ENCODE assay signal across 8 cellular contexts in the genomic region with DNA sequence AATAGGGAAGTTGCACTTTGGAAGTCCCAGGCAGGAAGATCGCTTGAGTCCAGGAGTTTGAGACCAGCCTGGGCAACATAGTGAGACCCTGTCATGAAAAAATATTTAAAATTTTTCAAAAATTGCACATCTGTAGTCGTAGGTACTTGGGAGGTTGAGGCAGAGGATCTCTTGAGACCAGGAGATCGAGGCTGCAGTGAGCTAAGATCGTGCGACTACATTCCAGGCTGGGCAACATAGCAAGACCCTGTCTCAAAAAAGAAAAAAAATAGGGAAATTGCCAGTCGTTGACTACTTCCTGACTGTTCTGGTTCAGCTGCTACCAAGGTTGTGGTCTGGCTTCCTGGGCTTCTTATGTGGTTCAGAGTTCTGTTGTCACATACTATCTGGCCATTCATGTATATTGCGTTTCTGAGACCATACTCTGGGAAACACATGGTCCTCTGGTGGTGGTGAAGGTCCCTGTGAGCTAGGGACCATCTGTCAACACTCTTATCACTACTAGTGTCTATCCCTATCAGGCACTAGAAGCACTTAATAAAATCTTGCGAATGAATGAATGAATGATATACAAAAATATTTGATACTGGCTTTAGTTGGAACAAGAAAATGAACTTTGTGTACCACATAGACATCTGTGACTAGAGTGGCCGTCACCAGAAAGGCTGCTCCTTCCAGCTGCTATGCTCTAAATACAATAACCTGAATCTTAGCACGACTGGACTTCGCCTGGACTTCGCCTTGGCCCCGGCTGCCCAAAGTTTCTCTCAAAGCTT. TPM values are rescaled to one million over a fixed set of nuclear protein-coding genes. Genes with fewer than 3 reads are reported as not detected.
DNase-seq lines count a peak whose midpoint lies in the region; ATAC-seq, FAIRE-seq and TF ChIP-seq lines count a peak whose summit lies in the region.

No MANE protein-coding gene starts in this region.

- H3K4me3 Mint-ChIP-seq in stimulated activated naive CD8-positive, alpha-beta T cell treated with anti-CD3 and anti-CD28 coated beads, Interleukin-15, Interleukin-2, amounts not matched to agents 100 ng/mL and 50 ng/mL, for 24 hours = peak overlapping the region; percentile 91
- H3K4me3 Mint-ChIP-seq in astrocyte (ENCODE audit: unreplicated experiment) = peak overlapping the region; percentile 92

- H3K4me3 ChIP-seq in astrocyte (ENCODE audit: insufficient read depth, low read depth, low read length) = peak overlapping the region; percentile 65
- H3K4me3 ChIP-seq in tibial nerve = peak overlapping the region; percentile 43 to 82 (median 50)

- TF ChIP-seq EP300 in tibial nerve (IDR thresholded peaks at IDR 0.05) = no peak

- intact Hi-C loops in left colon (cut with DNase I, micrococcal nuclease) = no loop called here

- peaks cover 22% of the 10 kb centered on the region for H3K27me3 Mint-ChIP-seq in stimulated activated naive CD8-positive, alpha-beta T cell treated with anti-CD3 and anti-CD28 coated beads, Interleukin-15, Interleukin-2, amounts not matched to agents 100 ng/mL and 50 ng/mL, for 24 hours
- peaks cover 9% of the 10 kb centered on the region for H3K27me3 Mint-ChIP-seq in astrocyte (ENCODE audit: low read depth, unreplicated experiment)

- H3K9ac ChIP-seq in astrocyte (ENCODE audit: low read length) = peak overlapping the region; percentile 79

- H3K4me1 ChIP-seq in astrocyte (ENCODE audit: insufficient read depth, low read length) (peaks cover 3% of the 10 kb centered on the region), tibial nerve (peaks cover 0 to 14% (median 3%) of the 10 kb centered on the region in 4 donors)

- TF ChIP-seq CTCF in astrocyte (IDR thresholded peaks at IDR 0.05; ENCODE audit: insufficient read depth, low read depth, low read length) (no peak), tibial nerve (IDR thresholded peaks at IDR 0.05) (no peak)

- H3K27ac Mint-ChIP-seq in stimulated activated naive CD8-positive, alpha-beta T cell treated with anti-CD3 and anti-CD28 coated beads, Interleukin-15, Interleukin-2, amounts not matched to agents 100 ng/mL and 50 ng/mL, for 24 hours = no peak overlapping the region
- peak overlapping the region; percentile 72 for H3K27ac Mint-ChIP-seq in astrocyte (ENCODE audit: unreplicated experiment)

- H3K27ac ChIP-seq in astrocyte (ENCODE audit: low read depth, low read length) (no peak overlapping the region), tibial nerve (peak overlapping the region in 2 of 4 donors; percentile 4 to 62)

- FAIRE-seq in astrocyte (lab: Jason Lieb, UNC) (no peak), GM12892 (lab: Jason Lieb, UNC) (no peak)

- peak overlapping the region; percentile 91 for H3K4me2 ChIP-seq in astrocyte (ENCODE audit: low read length)

- no peaks in the 10 kb centered on the region for H3K9me3 ChIP-seq in astrocyte (ENCODE audit: insufficient read depth, low read depth, low read length)
- H3K9me3 ChIP-seq in tibial nerve = no peaks in the 10 kb centered on the region

- DNase-seq in stimulated activated naive CD8-positive, alpha-beta T cell treated with anti-CD3 and anti-CD28 coated beads, Interleukin-15, Interleukin-2, amounts not matched to agents 100 U/mL and 50 U/mL, for 24 hours = no peak
- no peak for DNase-seq in astrocyte (ENCODE audit: low read depth)
- DNase-seq in left colon = no peak
- no peak for DNase-seq in tibial nerve (ENCODE audit: low spot score in 2 of 2)
- DNase-seq in GM12892 (ENCODE audit: insufficient read length) = no peak
- no peak for DNase-seq in stimulated activated CD4-positive, alpha-beta T cell treated with anti-CD3 and anti-CD28 coated beads, Interleukin-4, amount 100 ng/mL, for 1 hour
- no peak for DNase-seq in effector CD8-positive, alpha-beta T cell (lab: John Stamatoyannopoulos, UW)

- peaks cover 4% of the 10 kb centered on the region for H3K79me2 ChIP-seq in astrocyte (ENCODE audit: insufficient read depth, low read length)

- peaks cover 9% of the 10 kb centered on the region for H3K4me1 Mint-ChIP-seq in stimulated activated naive CD8-positive, alpha-beta T cell treated with anti-CD3 and anti-CD28 coated beads, Interleukin-15, Interleukin-2, amounts not matched to agents 100 ng/mL and 50 ng/mL, for 24 hours (ENCODE audit: low read depth)
- peaks cover 11% of the 10 kb centered on the region for H3K4me1 Mint-ChIP-seq in astrocyte (ENCODE audit: low read depth, unreplicated experiment)

- ATAC-seq in stimulated activated naive CD8-positive, alpha-beta T cell treated with anti-CD3 and anti-CD28 coated beads, Interleukin-15, Interleukin-2, amounts not matched to agents 100 U/mL and 50 U/mL, for 24 hours = no peak
- ATAC-seq in left colon = peak; percentile 29

- H2AFZ ChIP-seq in astrocyte (ENCODE audit: low read depth, low read length) = peak overlapping the region; percentile 90

- H3K36me3 ChIP-seq in astrocyte (ENCODE audit: insufficient read depth, low read length) (no peaks in the 10 kb centered on the region), tibial nerve (no peaks in the 10 kb centered on the region)

- H3K27me3 ChIP-seq in astrocyte (ENCODE audit: insufficient read depth, low read length) (no peaks in the 10 kb centered on the region), tibial nerve (no peaks in the 10 kb centered on the region)

- H3K36me3 Mint-ChIP-seq in stimulated activated naive CD8-positive, alpha-beta T cell treated with anti-CD3 and anti-CD28 coated beads, Interleukin-15, Interleukin-2, amounts not matched to agents 100 ng/mL and 50 ng/mL, for 24 hours (ENCODE audit: low read depth) = peaks cover 4% of the 10 kb centered on the region
- H3K36me3 Mint-ChIP-seq in astrocyte (ENCODE audit: low read depth, unreplicated experiment) = no peaks in the 10 kb centered on the region

- no peaks in the 10 kb centered on the region for H4K20me1 ChIP-seq in astrocyte (ENCODE audit: insufficient read depth, low read length)

- no peaks in the 10 kb centered on the region for H3K9me3 Mint-ChIP-seq in stimulated activated naive CD8-positive, alpha-beta T cell treated with anti-CD3 and anti-CD28 coated beads, Interleukin-15, Interleukin-2, amounts not matched to agents 100 ng/mL and 50 ng/mL, for 24 hours
- no peaks in the 10 kb centered on the region for H3K9me3 Mint-ChIP-seq in astrocyte (ENCODE audit: unreplicated experiment)

- WGBS in tibial nerve, 2 donors = 47 to 55% methylated on average over 13 of the region's 13 CpGs

- TF ChIP-seq POLR2A in tibial nerve (IDR thresholded peaks at IDR 0.05) (no peak), GM12892 (IDR thresholded peaks at IDR 0.05; ENCODE audit: low read depth, low read length) (no peak)

RNA-seq across cellular contexts. Expression of a gene that starts 0.9 kb away (rescaled TPM):
- total RNA-seq in astrocyte (3.3 and 5.9 TPM in 2 replicates), left colon (10 to 100 TPM in 1 of 2 donors, 1 to 10 TPM in 1; 9.7 to 12.9 TPM), tibial nerve (10 to 100 TPM in 1 of 4 donors, 1 to 10 TPM in 3; 3.9 to 17.2 (median 7.8) TPM)
- 13.3 TPM for polyA plus RNA-seq in GM12892 (2012; ENCODE audit: missing spikeins)

RNA-seq across cellular contexts. Expression of a gene that starts 38.5 kb away (rescaled TPM):
- 1.9 and 3.0 TPM in 2 replicates for total RNA-seq in astrocyte
- 1 to 10 TPM; 7.4 to 8.3 TPM for total RNA-seq in left colon
- 10 to 100 TPM in 1 of 4 donors, 1 to 10 TPM in 3; 7.1 to 17.3 (median 7.6) TPM for total RNA-seq in tibial nerve
- 4.1 TPM for polyA plus RNA-seq in GM12892 (2012; ENCODE audit: missing spikeins)

RNA-seq across cellular contexts. Expression of a gene that starts 38.6 kb away (rescaled TPM):
- 0.20 TPM in 1 of 2 replicates, not detected in the other for total RNA-seq in astrocyte
- not detected for total RNA-seq in left colon
- total RNA-seq in tibial nerve = under 1 TPM in 2 of 4 donors, not detected in 2; 0.60 to 0.87 TPM
- not detected for polyA plus RNA-seq in GM12892 (2012; ENCODE audit: missing spikeins)
